In genomic region chr5:79672392-79672791, GRCh38 we compare ENCODE assay signal across 29 cellular contexts.
"Had no signal": no experiment of that assay in that cellular context is flagged by ENCODE, and none has a peak within 500 bp of the region (broad histone marks: within the 10 kb centered on the region; RNA-seq: fewer than 3 reads in every experiment).

No MANE protein-coding gene starts in this region.

- H3K9me3 Mint-ChIP-seq: natural killer cell treated with Interleukin-12 subunit alpha and Interleukin-12 subunit beta and Interleukin-15 and Interleukin-18, amount 100 ng/mL, for 72 hours; nephron progenitor cell; neural crest cell; stimulated activated effector memory CD8-positive, alpha-beta T cell treated with anti-CD3 and anti-CD28 coated beads, Interleukin-12 subunit alpha, Interleukin-12 subunit beta, amount 100 ng/mL, for 72 hours; stimulated activated naive B cell treated with anti-CD40 and anti-IgM and Interleukin-4, amounts not matched to agents 10 μg/mL and 1 μg/mL and 100 μg/mL, for 72 hours; stimulated activated naive CD8-positive, alpha-beta T cell treated with anti-CD3 and anti-CD28 coated beads, Interleukin-15, Interleukin-2, amounts not matched to agents 100 ng/mL and 50 ng/mL, for 24 hours had no signal

- H3K27me3 ChIP-seq: neutrophil, ovary, right lobe of liver, sigmoid colon, stomach, thyroid gland, tibial nerve, upper lobe of left lung, vagina had no signal

- H3K27me3 Mint-ChIP-seq: natural killer cell treated with Interleukin-12 subunit alpha and Interleukin-12 subunit beta and Interleukin-15 and Interleukin-18, amount 100 ng/mL, for 72 hours; progenitor cell of endocrine pancreas; stimulated activated naive B cell treated with anti-CD40 and anti-IgM and Interleukin-4, amounts not matched to agents 10 μg/mL and 1 μg/mL and 100 μg/mL, for 72 hours; stimulated activated naive CD8-positive, alpha-beta T cell treated with anti-CD3 and anti-CD28 coated beads, Interleukin-15, Interleukin-2, amounts not matched to agents 100 ng/mL and 50 ng/mL, for 24 hours had no signal

- H3K9me3 ChIP-seq: neutrophil, ovary, psoas muscle, right lobe of liver, sigmoid colon, stomach, thoracic aorta, thyroid gland, tibial nerve, upper lobe of left lung, vagina had no signal

- ATAC-seq: natural killer cell treated with Interleukin-12 subunit alpha and Interleukin-12 subunit beta and Interleukin-15 and Interleukin-18, amount 100 ng/mL, for 72 hours; psoas muscle; right cardiac atrium; right lobe of liver; stimulated activated effector memory CD8-positive, alpha-beta T cell treated with anti-CD3 and anti-CD28 coated beads, Interleukin-12 subunit alpha, Interleukin-12 subunit beta, amount 100 ng/mL, for 72 hours; stimulated activated naive B cell treated with anti-CD40 and anti-IgM and Interleukin-4, amounts not matched to agents 10 μg/mL and 1 μg/mL and 100 μg/mL, for 72 hours had no signal

- H3K27ac ChIP-seq: neutrophil, ovary, parathyroid adenoma, psoas muscle, right lobe of liver, sigmoid colon, stomach, thoracic aorta, thyroid gland, tibial nerve, upper lobe of left lung, vagina had no signal

- H3K4me3 ChIP-seq: ovary, psoas muscle, right lobe of liver, sigmoid colon, stomach, thoracic aorta, thyroid gland, tibial nerve, upper lobe of left lung, vagina had no signal

- H3K4me1 Mint-ChIP-seq: nephron progenitor cell, neural crest cell had no signal

- H3K4me3 Mint-ChIP-seq: natural killer cell treated with Interleukin-12 subunit alpha and Interleukin-12 subunit beta and Interleukin-15 and Interleukin-18, amount 100 ng/mL, for 72 hours; nephron progenitor cell; neural crest cell; stimulated activated effector memory CD8-positive, alpha-beta T cell treated with anti-CD3 and anti-CD28 coated beads, Interleukin-12 subunit alpha, Interleukin-12 subunit beta, amount 100 ng/mL, for 72 hours; stimulated activated naive B cell treated with anti-CD40 and anti-IgM and Interleukin-4, amounts not matched to agents 10 μg/mL and 1 μg/mL and 100 μg/mL, for 72 hours; stimulated activated naive CD8-positive, alpha-beta T cell treated with anti-CD3 and anti-CD28 coated beads, Interleukin-15, Interleukin-2, amounts not matched to agents 100 ng/mL and 50 ng/mL, for 24 hours had no signal

- H3K36me3 ChIP-seq: ovary had no signal

- DNase-seq: nephron progenitor cell; nucleus accumbens; ovary; posterior cingulate gyrus; psoas muscle; right cardiac atrium; right lobe of liver; sigmoid colon; small intestine; stimulated activated CD4-positive, alpha-beta T cell treated with anti-CD3 and anti-CD28 coated beads, Interleukin-15, amount 100 ng/mL, for 24 hours; stimulated activated CD4-positive, alpha-beta T cell treated with anti-CD3 and anti-CD28 coated beads, Interleukin-2, amount 100 ng/mL, for 24 hours; stimulated activated CD4-positive, alpha-beta T cell treated with anti-CD3 and anti-CD28 coated beads, Interleukin-2, amount 100 ng/mL, for 48 hours; stimulated activated CD4-positive, alpha-beta T cell treated with anti-CD3 and anti-CD28 coated beads, Interleukin-4, amount 100 ng/mL, for 24 hours; stimulated activated naive B cell treated with anti-CD40 and anti-IgM and Interleukin-4, amounts not matched to agents 10 μg/mL and 1 μg/mL and 100 μg/mL, for 72 hours; stimulated activated naive CD4-positive, alpha-beta T cell treated with Interleukin-2 at 50 U/mL for 16 hours; stomach; thyroid gland; trophoblast cell; upper lobe of left lung had no signal

- H3K4me1 ChIP-seq: parathyroid adenoma, psoas muscle, right lobe of liver, sigmoid colon, stomach, tibial nerve, upper lobe of left lung, vagina had no signal

- H3K27ac Mint-ChIP-seq: nephron progenitor cell; progenitor cell of endocrine pancreas; stimulated activated effector memory CD8-positive, alpha-beta T cell treated with anti-CD3 and anti-CD28 coated beads, Interleukin-12 subunit alpha, Interleukin-12 subunit beta, amount 100 ng/mL, for 72 hours; stimulated activated naive B cell treated with anti-CD40 and anti-IgM and Interleukin-4, amounts not matched to agents 10 μg/mL and 1 μg/mL and 100 μg/mL, for 72 hours; stimulated activated naive CD8-positive, alpha-beta T cell treated with anti-CD3 and anti-CD28 coated beads, Interleukin-15, Interleukin-2, amounts not matched to agents 100 ng/mL and 50 ng/mL, for 24 hours had no signal
